ENCODE assay signal across 29 cellular contexts in the genomic region with DNA sequence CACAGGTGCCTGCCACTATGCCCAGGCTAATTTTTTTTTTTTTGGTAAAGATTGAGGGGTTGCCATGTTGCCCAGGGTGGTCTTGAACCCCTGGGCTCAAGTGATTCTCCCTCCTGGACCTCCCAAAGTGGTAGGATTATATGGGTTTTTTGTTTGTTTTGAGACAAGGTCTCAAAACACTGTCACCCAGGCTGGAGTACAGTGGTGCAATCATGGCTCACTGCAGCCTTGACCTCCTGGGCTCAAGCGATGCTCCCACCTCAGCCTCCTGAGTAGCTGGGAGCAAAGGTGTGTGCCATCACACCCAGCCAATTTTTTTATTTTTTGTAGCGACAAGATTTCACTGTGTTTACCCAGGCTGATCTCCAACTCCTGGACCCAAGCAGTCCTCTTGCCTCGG.
"Had no signal": no experiment of that assay in that cellular context is flagged by ENCODE, and none has a peak within 500 bp of the region (broad histone marks: within the 10 kb centered on the region; RNA-seq: fewer than 3 reads in every experiment).

No MANE protein-coding gene starts in this region.

- H3K4me1 Mint-ChIP-seq: stimulated activated memory B cell treated with anti-CD40 and anti-IgM and Interleukin-4, amounts not matched to agents 10 μg/mL and 1 μg/mL and 100 μg/mL, for 72 hours had no signal

- H3K27me3 ChIP-seq: testis, thyroid gland, tibial nerve, transverse colon, upper lobe of left lung, upper lobe of right lung, uterus, vagina had no signal

- H3K9me3 Mint-ChIP-seq: stimulated activated effector memory CD8-positive, alpha-beta T cell treated with anti-CD3 and anti-CD28 coated beads, Interleukin-12 subunit alpha, Interleukin-12 subunit beta, amount 100 ng/mL, for 72 hours; stimulated activated memory B cell treated with anti-CD40 and anti-IgM and Interleukin-4, amounts not matched to agents 10 μg/mL and 1 μg/mL and 100 μg/mL, for 72 hours; stimulated activated naive B cell treated with anti-CD40 and anti-IgM and Interleukin-4, amounts not matched to agents 10 μg/mL and 1 μg/mL and 100 μg/mL, for 72 hours; stimulated activated naive CD8-positive, alpha-beta T cell treated with anti-CD3 and anti-CD28 coated beads, Interleukin-15, Interleukin-2, amounts not matched to agents 100 ng/mL and 50 ng/mL, for 24 hours; type B pancreatic cell had no signal

- DNase-seq: stimulated activated CD4-positive, alpha-beta T cell treated with anti-CD3 and anti-CD28 coated beads, Interleukin-2, amount 100 ng/mL, for 48 hours; stimulated activated CD4-positive, alpha-beta T cell treated with anti-CD3 and anti-CD28 coated beads, Interleukin-4, amount 100 ng/mL, for 1 hour; stimulated activated CD4-positive, alpha-beta T cell treated with anti-CD3 and anti-CD28 coated beads, Interleukin-4, amount 100 ng/mL, for 24 hours; stimulated activated CD4-positive, alpha-beta T cell treated with anti-CD3 and anti-CD28 coated beads, Interleukin-4, amount 100 ng/mL, for 4 hours; stimulated activated CD8-positive, alpha-beta memory T cell treated with anti-CD3 and anti-CD28 coated beads, Interleukin-4, amount 100 ng/mL, for 48 hours; stimulated activated naive B cell treated with anti-CD40 and anti-IgM and Interleukin-4, amounts not matched to agents 10 μg/mL and 1 μg/mL and 100 μg/mL, for 72 hours; stimulated activated naive CD4-positive, alpha-beta T cell; stimulated activated naive CD4-positive, alpha-beta T cell treated with Interleukin-2 at 50 U/mL for 16 hours; stimulated activated naive CD8-positive, alpha-beta T cell treated with anti-CD3 and anti-CD28 coated beads, Interleukin-15, amount 100 ng/mL, for 72 hours; stimulated activated naive CD8-positive, alpha-beta T cell treated with anti-CD3 and anti-CD28 coated beads, Interleukin-15, Interleukin-2, amounts not matched to agents 100 U/mL and 50 U/mL, for 24 hours; stomach; substantia nigra; testis; thyroid gland; tibial artery; transverse colon; trophoblast cell; upper lobe of left lung; upper lobe of right lung; uterus had no signal

- ATAC-seq: stimulated activated effector memory CD8-positive, alpha-beta T cell treated with anti-CD3 and anti-CD28 coated beads, Interleukin-12 subunit alpha, Interleukin-12 subunit beta, amount 100 ng/mL, for 72 hours; stimulated activated memory B cell treated with anti-CD40 and anti-IgM and Interleukin-4, amounts not matched to agents 10 μg/mL and 1 μg/mL and 100 μg/mL, for 72 hours; stimulated activated naive B cell treated with anti-CD40 and anti-IgM and Interleukin-4, amounts not matched to agents 10 μg/mL and 1 μg/mL and 100 μg/mL, for 72 hours; stimulated activated naive CD8-positive, alpha-beta T cell treated with anti-CD3 and anti-CD28 coated beads, Interleukin-15, amount 100 ng/mL, for 72 hours; stimulated activated naive CD8-positive, alpha-beta T cell treated with anti-CD3 and anti-CD28 coated beads, Interleukin-15, Interleukin-2, amounts not matched to agents 100 U/mL and 50 U/mL, for 24 hours; upper lobe of right lung had no signal

- H3K36me3 ChIP-seq: stomach, suprapubic skin, thoracic aorta, thyroid gland, tibial artery, tibial nerve, transverse colon, upper lobe of left lung, upper lobe of right lung, uterus, vagina had no signal

- H3K4me1 ChIP-seq: stomach, suprapubic skin, testis, thyroid gland, tibial artery, tibial nerve, transverse colon, upper lobe of left lung, upper lobe of right lung, uterus, vagina had no signal

- H3K4me3 Mint-ChIP-seq: stimulated activated effector memory CD8-positive, alpha-beta T cell treated with anti-CD3 and anti-CD28 coated beads, Interleukin-12 subunit alpha, Interleukin-12 subunit beta, amount 100 ng/mL, for 72 hours; stimulated activated memory B cell treated with anti-CD40 and anti-IgM and Interleukin-4, amounts not matched to agents 10 μg/mL and 1 μg/mL and 100 μg/mL, for 72 hours; stimulated activated naive B cell treated with anti-CD40 and anti-IgM and Interleukin-4, amounts not matched to agents 10 μg/mL and 1 μg/mL and 100 μg/mL, for 72 hours; stimulated activated naive CD8-positive, alpha-beta T cell treated with anti-CD3 and anti-CD28 coated beads, Interleukin-15, amount 100 ng/mL, for 72 hours; stimulated activated naive CD8-positive, alpha-beta T cell treated with anti-CD3 and anti-CD28 coated beads, Interleukin-15, Interleukin-2, amounts not matched to agents 100 ng/mL and 50 ng/mL, for 24 hours; type B pancreatic cell had no signal

- FAIRE-seq: urothelium cell line had no signal

- H3K27me3 Mint-ChIP-seq: stimulated activated memory B cell treated with anti-CD40 and anti-IgM and Interleukin-4, amounts not matched to agents 10 μg/mL and 1 μg/mL and 100 μg/mL, for 72 hours; stimulated activated naive B cell treated with anti-CD40 and anti-IgM and Interleukin-4, amounts not matched to agents 10 μg/mL and 1 μg/mL and 100 μg/mL, for 72 hours; stimulated activated naive CD8-positive, alpha-beta T cell treated with anti-CD3 and anti-CD28 coated beads, Interleukin-15, amount 100 ng/mL, for 72 hours; stimulated activated naive CD8-positive, alpha-beta T cell treated with anti-CD3 and anti-CD28 coated beads, Interleukin-15, Interleukin-2, amounts not matched to agents 100 ng/mL and 50 ng/mL, for 24 hours had no signal

- H3K27ac ChIP-seq: stomach, suprapubic skin, testis, thoracic aorta, thyroid gland, tibial artery, tibial nerve, transverse colon, upper lobe of left lung, upper lobe of right lung, uterus, vagina had no signal

- H3K9me3 ChIP-seq: suprapubic skin, testis, thoracic aorta, thyroid gland, transverse colon, upper lobe of right lung, uterus had no signal

- H3K4me3 ChIP-seq: stomach, suprapubic skin, testis, thoracic aorta, thyroid gland, tibial artery, tibial nerve, transverse colon, upper lobe of left lung, upper lobe of right lung, uterus, vagina had no signal

- H3K36me3 Mint-ChIP-seq: stimulated activated effector memory CD8-positive, alpha-beta T cell treated with anti-CD3 and anti-CD28 coated beads, Interleukin-12 subunit alpha, Interleukin-12 subunit beta, amount 100 ng/mL, for 72 hours; stimulated activated memory B cell treated with anti-CD40 and anti-IgM and Interleukin-4, amounts not matched to agents 10 μg/mL and 1 μg/mL and 100 μg/mL, for 72 hours; type B pancreatic cell had no signal

- H3K27ac Mint-ChIP-seq: stimulated activated effector memory CD8-positive, alpha-beta T cell treated with anti-CD3 and anti-CD28 coated beads, Interleukin-12 subunit alpha, Interleukin-12 subunit beta, amount 100 ng/mL, for 72 hours; stimulated activated memory B cell treated with anti-CD40 and anti-IgM and Interleukin-4, amounts not matched to agents 10 μg/mL and 1 μg/mL and 100 μg/mL, for 72 hours; stimulated activated naive B cell treated with anti-CD40 and anti-IgM and Interleukin-4, amounts not matched to agents 10 μg/mL and 1 μg/mL and 100 μg/mL, for 72 hours; stimulated activated naive CD8-positive, alpha-beta T cell treated with anti-CD3 and anti-CD28 coated beads, Interleukin-15, amount 100 ng/mL, for 72 hours; stimulated activated naive CD8-positive, alpha-beta T cell treated with anti-CD3 and anti-CD28 coated beads, Interleukin-15, Interleukin-2, amounts not matched to agents 100 ng/mL and 50 ng/mL, for 24 hours; type B pancreatic cell had no signal
